10 cellular contexts compared by ENCODE assay signal in genomic region chr11:62654297-62654696, GRCh38. TPM values are rescaled to one million over a fixed set of nuclear protein-coding genes. Genes with fewer than 3 reads are reported as not detected.
A peak's percentile ranks its signal among the peaks of the same experiment; 100 is the strongest.
DNase-seq lines count a peak whose midpoint lies in the region; ATAC-seq lines count a peak whose summit lies in the region.
"Had no signal": no experiment of that assay in that cellular context is flagged by ENCODE, and none has a peak within 500 bp of the region (broad histone marks: within the 10 kb centered on the region; RNA-seq: fewer than 3 reads in every experiment).

No MANE protein-coding gene starts in this region.

- peak overlapping the region; percentile 50 for H3K27ac Mint-ChIP-seq in activated naive CD4-positive, alpha-beta T cell treated with anti-CD3 and anti-CD28 coated beads for 36 hours
- peak overlapping the region; percentile 77 for H3K27ac Mint-ChIP-seq in activated naive CD8-positive, alpha-beta T cell
- H3K27ac Mint-ChIP-seq in stimulated activated memory B cell treated with anti-CD40 and anti-IgM and Interleukin-4, amounts not matched to agents 10 μg/mL and 1 μg/mL and 100 μg/mL, for 72 hours: peak overlapping the region; percentile 52

- H3K9me3 Mint-ChIP-seq in activated naive CD4-positive, alpha-beta T cell treated with anti-CD3 and anti-CD28 coated beads for 36 hours: no peaks in the 10 kb centered on the region
- H3K9me3 Mint-ChIP-seq in activated naive CD8-positive, alpha-beta T cell (ENCODE audit: low read depth): no peaks in the 10 kb centered on the region
- H3K9me3 Mint-ChIP-seq in stimulated activated memory B cell treated with anti-CD40 and anti-IgM and Interleukin-4, amounts not matched to agents 10 μg/mL and 1 μg/mL and 100 μg/mL, for 72 hours: no peaks in the 10 kb centered on the region

- H3K4me3 Mint-ChIP-seq in activated naive CD4-positive, alpha-beta T cell treated with anti-CD3 and anti-CD28 coated beads for 36 hours: peak overlapping the region; percentile 58
- peak overlapping the region; percentile 53 for H3K4me3 Mint-ChIP-seq in activated naive CD8-positive, alpha-beta T cell
- peak overlapping the region; percentile 50 for H3K4me3 Mint-ChIP-seq in stimulated activated memory B cell treated with anti-CD40 and anti-IgM and Interleukin-4, amounts not matched to agents 10 μg/mL and 1 μg/mL and 100 μg/mL, for 72 hours

- DNase-seq in activated naive CD4-positive, alpha-beta T cell treated with anti-CD3 and anti-CD28 coated beads for 36 hours: no peak
- DNase-seq in activated naive CD4-positive, alpha-beta T cell treated with Interleukin-2 at 50 U/mL for 16 hours: no peak
- no peak for DNase-seq in T1000 (lab: John Stamatoyannopoulos, UW)
- DNase-seq: MV-4-11, NCI-H524 treated with DMSO at 0.1 percent for 48 hours, retina, SW 1271 had no signal

- CTCF ChIA-PET in activated naive CD4-positive, alpha-beta T cell treated with anti-CD3 and anti-CD28 coated beads for 36 hours (lab: Charles Lee): interaction anchor here (0.6 to 1.7 kb wide), 3 partner anchors 10 to 177 kb away, joined by 3 to 7 read pairs (median 3); partner anchors contain the start of genes C11orf98, CSKMT and STX5

- no peak for ATAC-seq in stimulated activated memory B cell treated with anti-CD40 and anti-IgM and Interleukin-4, amounts not matched to agents 10 μg/mL and 1 μg/mL and 100 μg/mL, for 72 hours
- no peak for ATAC-seq in GM18873 (IDR thresholded peaks at IDR 0.05; ENCODE audit: low FRiP score, unreplicated experiment)

- intact Hi-C loops in activated naive CD4-positive, alpha-beta T cell treated with anti-CD3 and anti-CD28 coated beads for 36 hours (cut with micrococcal nuclease): no loop called here

- H3K36me3 Mint-ChIP-seq in activated naive CD4-positive, alpha-beta T cell treated with anti-CD3 and anti-CD28 coated beads for 36 hours (ENCODE audit: low read depth): peaks cover 10% of the 10 kb centered on the region
- H3K36me3 Mint-ChIP-seq in activated naive CD8-positive, alpha-beta T cell: no peaks in the 10 kb centered on the region
- peaks cover under 1% of the 10 kb centered on the region for H3K36me3 Mint-ChIP-seq in stimulated activated memory B cell treated with anti-CD40 and anti-IgM and Interleukin-4, amounts not matched to agents 10 μg/mL and 1 μg/mL and 100 μg/mL, for 72 hours

- peaks cover 24% of the 10 kb centered on the region for H3K4me1 Mint-ChIP-seq in activated naive CD4-positive, alpha-beta T cell treated with anti-CD3 and anti-CD28 coated beads for 36 hours (ENCODE audit: low read depth)
- H3K4me1 Mint-ChIP-seq in activated naive CD8-positive, alpha-beta T cell (ENCODE audit: low read depth): peaks cover 19% of the 10 kb centered on the region
- H3K4me1 Mint-ChIP-seq in stimulated activated memory B cell treated with anti-CD40 and anti-IgM and Interleukin-4, amounts not matched to agents 10 μg/mL and 1 μg/mL and 100 μg/mL, for 72 hours: peaks cover 36% of the 10 kb centered on the region

- no peaks in the 10 kb centered on the region for H3K27me3 Mint-ChIP-seq in activated naive CD4-positive, alpha-beta T cell treated with anti-CD3 and anti-CD28 coated beads for 36 hours (ENCODE audit: low read depth)
- H3K27me3 Mint-ChIP-seq in activated naive CD8-positive, alpha-beta T cell: no peaks in the 10 kb centered on the region
- no peaks in the 10 kb centered on the region for H3K27me3 Mint-ChIP-seq in stimulated activated memory B cell treated with anti-CD40 and anti-IgM and Interleukin-4, amounts not matched to agents 10 μg/mL and 1 μg/mL and 100 μg/mL, for 72 hours

RNA-seq across cellular contexts. Expression of gene INTS5, which starts 1.2 kb away (rescaled TPM):
- 10 to 100 TPM; 12.5 to 12.8 TPM for total RNA-seq in activated naive CD4-positive, alpha-beta T cell treated with anti-CD3 and anti-CD28 coated beads for 36 hours

RNA-seq across cellular contexts. Expression of gene GANAB, which starts 7.9 kb away (rescaled TPM):
- 100 to 1,000 TPM; 221 to 230 TPM for total RNA-seq in activated naive CD4-positive, alpha-beta T cell treated with anti-CD3 and anti-CD28 coated beads for 36 hours

RNA-seq across cellular contexts. Expression of gene C11orf98, which starts 10.7 kb away (rescaled TPM):
- total RNA-seq in activated naive CD4-positive, alpha-beta T cell treated with anti-CD3 and anti-CD28 coated beads for 36 hours: 10 to 100 TPM; 73.5 to 76.5 TPM

RNA-seq across cellular contexts. Expression of gene CSKMT, which starts 10.8 kb away (rescaled TPM):
- total RNA-seq in activated naive CD4-positive, alpha-beta T cell treated with anti-CD3 and anti-CD28 coated beads for 36 hours: 10 to 100 TPM; 35.2 to 44.0 TPM

RNA-seq across cellular contexts. Expression of gene UQCC3, which starts 17.2 kb away (rescaled TPM):
- total RNA-seq in activated naive CD4-positive, alpha-beta T cell treated with anti-CD3 and anti-CD28 coated beads for 36 hours: 1 to 10 TPM; 6.0 to 6.4 TPM
